ENCODE assay signal across 11 cellular contexts in the genomic region with DNA sequence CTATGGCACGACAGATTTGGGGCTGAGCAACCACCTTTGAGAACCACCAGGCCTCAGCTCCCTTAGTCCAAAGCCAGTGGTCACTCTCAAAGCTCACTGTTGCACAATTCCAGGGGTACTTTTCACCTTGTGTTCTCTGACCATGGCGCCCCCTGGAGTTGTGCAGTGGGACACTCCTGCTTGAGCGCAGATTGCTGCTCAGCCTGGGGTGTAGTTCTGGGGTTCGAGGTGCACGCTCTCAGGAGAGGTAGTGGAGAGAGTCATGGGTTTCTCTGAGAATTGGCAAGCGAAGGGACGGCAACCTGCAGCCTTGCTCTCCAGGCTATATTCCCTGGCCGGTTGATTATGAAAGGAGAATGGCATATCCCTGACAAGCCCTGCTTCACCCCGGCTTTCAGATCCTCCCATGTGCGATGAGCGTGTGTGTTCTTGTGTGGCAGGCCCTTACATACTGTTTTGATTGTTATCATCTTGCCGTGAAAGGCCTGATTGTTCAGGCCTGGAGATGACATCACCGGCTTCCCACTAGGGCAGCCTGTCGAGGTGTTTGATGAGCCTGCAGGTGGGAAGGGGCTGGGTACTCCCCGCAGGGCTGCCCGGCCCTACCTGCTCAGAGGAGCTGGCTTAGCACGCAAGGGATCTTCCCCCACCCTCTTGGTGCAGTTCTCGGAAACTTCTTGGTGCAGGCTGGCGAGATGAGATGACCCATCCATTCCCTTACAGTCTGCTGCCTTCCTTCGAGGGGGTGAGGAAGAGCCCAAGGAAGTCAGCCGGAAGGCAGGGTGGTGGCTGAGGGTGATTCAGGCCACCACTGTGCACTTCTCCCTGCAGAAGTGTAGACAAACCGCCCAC.
A peak's percentile ranks its signal among the peaks of the same experiment; 100 is the strongest.
DNase-seq lines count a peak whose midpoint lies in the region; ATAC-seq lines count a peak whose summit lies in the region.
"Had no signal": no experiment of that assay in that cellular context is flagged by ENCODE, and none has a peak within 500 bp of the region (broad histone marks: within the 10 kb centered on the region; RNA-seq: fewer than 3 reads in every experiment).

No MANE protein-coding gene starts in this region.

- peak overlapping the region; percentile 81 for H3K27ac ChIP-seq in epithelial cell of prostate
- H3K27ac ChIP-seq: breast epithelium, tibial artery had no signal

- DNase-seq in H4 (ENCODE audit: low spot score) (peak; percentile 17), NCI-H345 (lab: John Stamatoyannopoulos, UW) (peak; percentile 99), epithelial cell of prostate (ENCODE audit: low read depth, low spot score) (peak; percentile 99), renal cortical epithelial cell (ENCODE audit: low read depth) (peak; percentile 28), NCI-H1105 (lab: John Stamatoyannopoulos, UW) (no peak), MV-4-11 (lab: John Stamatoyannopoulos, UW) (no peak)
- DNase-seq: NCI-H2029 treated with DMSO at 0.1 percent for 48 hours, tibial artery had no signal

- ATAC-seq in GM19455 (IDR thresholded peaks at IDR 0.05; ENCODE audit: unreplicated experiment) (no peak), GM19463 (IDR thresholded peaks at IDR 0.05; ENCODE audit: unreplicated experiment) (no peak)

Comparison
In these comparisons a context has a peak if more than half of its experiments do, and no peak if none do; other contexts are left out.
1. DNase-seq: peak in H4 (single experiment), NCI-H345 (single experiment), epithelial cell of prostate (single experiment) and renal cortical epithelial cell (single experiment); none in NCI-H1105 (single experiment) and MV-4-11 (single experiment).